In the genomic region with DNA sequence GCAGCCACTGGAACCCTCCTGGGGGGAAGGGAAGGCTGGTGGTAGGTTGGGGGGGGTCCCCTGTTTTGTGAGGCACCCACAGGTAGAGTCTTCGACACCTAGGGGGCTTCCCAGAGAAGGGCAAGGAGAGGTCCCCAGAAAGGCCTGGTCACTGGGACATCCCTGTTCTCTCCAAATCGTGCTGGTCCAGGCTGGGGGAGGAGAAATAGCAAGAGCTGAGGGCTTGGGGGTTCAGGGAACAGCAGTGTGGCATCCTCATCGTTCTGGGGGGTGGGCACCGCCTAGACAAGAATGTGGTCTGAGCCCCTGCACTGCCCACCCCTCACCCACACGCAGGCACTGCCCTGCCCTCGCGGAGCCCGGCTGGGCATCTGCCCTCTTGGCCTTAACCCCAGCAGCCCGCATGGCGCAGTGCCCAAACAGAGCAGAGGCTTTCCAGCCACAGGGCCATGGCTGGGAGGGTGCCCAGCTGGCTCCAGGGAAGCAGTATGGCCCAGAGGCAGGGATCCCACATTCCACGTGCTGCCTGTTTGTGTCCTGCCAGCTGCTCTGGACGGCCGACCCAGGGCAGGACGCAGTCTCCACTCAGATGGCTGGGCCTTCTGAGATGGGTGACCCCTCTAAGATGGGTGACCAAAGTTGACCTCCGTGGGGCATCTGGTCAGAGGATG, we compare ENCODE assay signal across 12 cellular contexts. TPM values are rescaled to one million over a fixed set of nuclear protein-coding genes. Genes with fewer than 3 reads are reported as not detected.
DNase-seq lines count a peak whose midpoint lies in the region; ATAC-seq and TF ChIP-seq lines count a peak whose summit lies in the region.
"Had no signal": no experiment of that assay in that cellular context is flagged by ENCODE, and none has a peak within 500 bp of the region (broad histone marks: within the 10 kb centered on the region; RNA-seq: fewer than 3 reads in every experiment).

No MANE protein-coding gene starts in this region.

- H2BK12ac ChIP-seq in H9 (ENCODE audit: insufficient read length, low read depth, low read length) = no peak overlapping the region

- no peak overlapping the region for H4K91ac ChIP-seq in H9 (ENCODE audit: insufficient read length, low read depth, low read length)

- no peak overlapping the region for H2BK15ac ChIP-seq in H9 (ENCODE audit: low read depth, low read length)

- no peak overlapping the region for H3K4ac ChIP-seq in H9 (ENCODE audit: low read depth, low read length)

- no peak overlapping the region for H2AFZ ChIP-seq in H9 (ENCODE audit: low read length)

- peaks cover 7% of the 10 kb centered on the region in 2 experiments for H3K4me1 Mint-ChIP-seq in H9

- H3K4me3 ChIP-seq in liver (ENCODE audit: low read depth in 1 of 3, low read length in 3 of 3) (no peak overlapping the region), spleen (no peak overlapping the region), lower leg skin (ENCODE audit: low read depth, poor library complexity, severe bottlenecking) (no peak overlapping the region)
- H3K4me3 ChIP-seq: testis had no signal

- no peaks in the 10 kb centered on the region for H4K20me1 ChIP-seq in H9 (ENCODE audit: control insufficient read depth, insufficient read depth, insufficient read length)

- H3K4me3 Mint-ChIP-seq in H9 = no peak overlapping the region
- H3K4me3 Mint-ChIP-seq: activated T-helper 1 cell treated with anti-CD3 and anti-CD28 coated beads, Interleukin-12 subunit alpha, Interleukin-12 subunit beta, Interleukin-2, Interleukin-4 antibody, amounts not matched to agents 30 ng/mL and 10 ng/mL and 1 ng/mL, durations not matched to agents 14 hours and 24 hours and 36 hours had no signal

- H3K9me3 Mint-ChIP-seq in H9 = no peaks in the 10 kb centered on the region
- H3K9me3 Mint-ChIP-seq: activated T-helper 1 cell treated with anti-CD3 and anti-CD28 coated beads, Interleukin-12 subunit alpha, Interleukin-12 subunit beta, Interleukin-2, Interleukin-4 antibody, amounts not matched to agents 30 ng/mL and 10 ng/mL and 1 ng/mL, durations not matched to agents 14 hours and 24 hours and 36 hours had no signal

- no CpG with 5 or more reads among the region's 15 CpGs for WGBS in H9 (ENCODE audit: extremely low coverage, insufficient read length, low lambda C conversion rate)
- 31% methylated on average over 15 of the region's 15 CpGs for WGBS in liver
- 53 to 86% (median 71%) methylated on average over 14 to 15 of the region's 15 CpGs for WGBS in spleen, 5 donors
- 55 to 58% methylated on average over 15 of the region's 15 CpGs for WGBS in lower leg skin, 2 donors

- H3K9ac ChIP-seq in H9 (ENCODE audit: extremely low read depth, insufficient read length, low read length) = no peak overlapping the region
- no peak overlapping the region for H3K9ac ChIP-seq in liver (ENCODE audit: low read depth in 1 of 2, low read length in 2 of 2)

- ATAC-seq in HG03354 (IDR thresholded peaks at IDR 0.05; ENCODE audit: poor library complexity, severe bottlenecking, unreplicated experiment) (no peak), HG02885 (IDR thresholded peaks at IDR 0.05; ENCODE audit: poor library complexity, unreplicated experiment) (no peak), GM21360 (IDR thresholded peaks at IDR 0.05; ENCODE audit: unreplicated experiment) (no peak)

- H3K27ac Mint-ChIP-seq in H9 = peak overlapping the region in 2 of 3 experiments; percentile 33 to 76; a peak in 3 of 7 replicates
- H3K27ac Mint-ChIP-seq: activated T-helper 1 cell treated with anti-CD3 and anti-CD28 coated beads, Interleukin-12 subunit alpha, Interleukin-12 subunit beta, Interleukin-2, Interleukin-4 antibody, amounts not matched to agents 30 ng/mL and 10 ng/mL and 1 ng/mL, durations not matched to agents 14 hours and 24 hours and 36 hours had no signal

- H3K14ac ChIP-seq in H9 (ENCODE audit: insufficient read depth, low read length) = no peak overlapping the region

- no peaks in the 10 kb centered on the region for H3K27me3 ChIP-seq in H9 (ENCODE audit: insufficient read depth, low read length)
- peaks cover 0 to 4% (median 0%) of the 10 kb centered on the region in 4 donors for H3K27me3 ChIP-seq in liver (ENCODE audit: control insufficient read depth in 4 of 4, insufficient read depth in 4 of 4, low read length in 3 of 4)
- peaks cover 0 to 56% (median 34%) of the 10 kb centered on the region in 7 donors for H3K27me3 ChIP-seq in spleen (replicated peaks in 1 of 7)
- H3K27me3 ChIP-seq: testis had no signal

- no peak overlapping the region for H3K56ac ChIP-seq in H9 (ENCODE audit: insufficient read length, low read depth, low read length)

- H3K9me3 ChIP-seq in H9 (ENCODE audit: control insufficient read depth, low read depth, low read length) (no peaks in the 10 kb centered on the region), liver (ENCODE audit: control insufficient read depth in 4 of 4, low read length in 3 of 4) (no peaks in the 10 kb centered on the region), spleen (no peaks in the 10 kb centered on the region)
- H3K9me3 ChIP-seq: testis had no signal

- H3K36me3 ChIP-seq in liver (ENCODE audit: control insufficient read depth in 4 of 4, insufficient read depth in 3 of 4, low read depth in 1 of 4, low read length in 3 of 4) (no peaks in the 10 kb centered on the region), spleen (peaks cover 0 to 27% (median 0%) of the 10 kb centered on the region in 6 donors)

- H2BK20ac ChIP-seq in H9 (ENCODE audit: low read depth, low read length, poor library complexity, severe bottlenecking) = no peak overlapping the region

- H3K4me2 ChIP-seq in H9 (ENCODE audit: insufficient read depth, insufficient read length, low read length) = no peak overlapping the region

- no peaks in the 10 kb centered on the region for H3K4me1 ChIP-seq in H9 (ENCODE audit: insufficient read depth, low read length)
- H3K4me1 ChIP-seq in liver (ENCODE audit: control insufficient read depth in 4 of 4, insufficient read depth in 4 of 4, low read length in 3 of 4) = peaks cover 10 to 32% (median 20%) of the 10 kb centered on the region in 4 donors
- H3K4me1 ChIP-seq in spleen = peaks cover 14 to 44% (median 31%) of the 10 kb centered on the region in 6 donors

- TF ChIP-seq CTCF in H9 (conservative IDR thresholded peaks at IDR 0.05) = no peak
- TF ChIP-seq CTCF in liver (IDR thresholded peaks at IDR 0.05; ENCODE audit: low read depth, low read length, missing input control) = no peak
- TF ChIP-seq CTCF in spleen (IDR thresholded peaks at IDR 0.05 in 8 of 11, conservative IDR thresholded peaks at IDR 0.05 in 3 of 11) = no peak
- no peak for TF ChIP-seq CTCF in lower leg skin (IDR thresholded peaks at IDR 0.05)

- TF ChIP-seq POLR2A in spleen (IDR thresholded peaks at IDR 0.05) (no peak), lower leg skin (IDR thresholded peaks at IDR 0.05) (no peak)

- no peak overlapping the region for H2AK5ac ChIP-seq in H9 (ENCODE audit: insufficient read length, low read length)

- no peak overlapping the region for H3T11ph ChIP-seq in H9 (ENCODE audit: low read length)

- no peak overlapping the region for H2BK120ac ChIP-seq in H9 (ENCODE audit: low read depth, low read length, poor library complexity, severe bottlenecking)

- H4K5ac ChIP-seq in H9 (ENCODE audit: insufficient read length, low read depth, low read length) = no peak overlapping the region

- no peaks in the 10 kb centered on the region for H3K79me2 ChIP-seq in H9 (ENCODE audit: insufficient read depth, low read length)

- no peak overlapping the region for H2BK5ac ChIP-seq in H9 (ENCODE audit: insufficient read length, low read length)

- H3K27me3 Mint-ChIP-seq in H9 (ENCODE audit: low read depth) = peaks cover 13% of the 10 kb centered on the region

- peak in 1 of 2 donors; percentile 47 for TF ChIP-seq RAD21 in liver (IDR thresholded peaks at IDR 0.05)

- H3K23ac ChIP-seq in H9 (ENCODE audit: insufficient read length, low read depth, low read length) = no peak overlapping the region

- peaks cover 0 to 18% (median 6%) of the 10 kb centered on the region in 3 experiments; a peak in 3 of 7 replicates for H3K36me3 Mint-ChIP-seq in H9 (ENCODE audit: insufficient read depth in 1 of 3, low read depth in 3 of 3)

- H3K27ac ChIP-seq in H9 (ENCODE audit: insufficient read length, low read depth, low read length) = no peak overlapping the region
- H3K27ac ChIP-seq in cingulate gyrus (ENCODE audit: low read depth, low read length) = peak overlapping the region; percentile 47
- H3K27ac ChIP-seq in liver (ENCODE audit: low read depth in 1 of 2, low read length in 2 of 2) = peak overlapping the region in 1 of 2 donors; percentile 1
- peak overlapping the region in 3 of 8 donors; percentile 18 to 40 (median 32) for H3K27ac ChIP-seq in spleen

- no peaks in the 10 kb centered on the region for H3K79me1 ChIP-seq in H9 (ENCODE audit: insufficient read depth, low read depth, low read length, poor library complexity, severe bottlenecking)

- no peak for DNase-seq in H9
- DNase-seq in spleen = peak; percentile 70
- DNase-seq in lower leg skin (ENCODE audit: low spot score in 2 of 2) = no peak
- DNase-seq: effector CD4-positive, alpha-beta T cell; NK-92 treated with Interleukin-12 subunit alpha and Interleukin-12 subunit beta, amount 100 ng/mL, for 24 hours; testis had no signal

- no peak overlapping the region for H4K8ac ChIP-seq in H9 (replicated peaks; ENCODE audit: insufficient read length, low read depth, low read length)

- intact Hi-C loops in spleen (cut with DNase I; ENCODE audit: low total_unique reads) = no loop called here
- intact Hi-C loops in lower leg skin (cut with DNase I; ENCODE audit: low total_unique reads) = no loop called here

- peaks cover 4% of the 10 kb centered on the region for H3K23me2 ChIP-seq in H9 (ENCODE audit: insufficient read length, low read depth, low read length, poor library complexity, severe bottlenecking)

- no peak overlapping the region for H3K18ac ChIP-seq in H9 (ENCODE audit: insufficient read length, low read depth, low read length)

RNA-seq across cellular contexts. Expression of gene SCARF2, which starts 14.5 kb away (rescaled TPM):
- total RNA-seq in H9 (2021) = 10.8 and 12.7 TPM in 2 replicates
- 1 to 10 TPM; 1.7 to 2.0 TPM for total RNA-seq in liver
- 1 to 10 TPM in 1 of 2 donors, under 1 TPM in 1; 0.15 to 1.7 TPM for polyA plus RNA-seq in liver
- 10 to 100 TPM in 5 of 7 donors, 1 to 10 TPM in 2; 7.1 to 18.0 (median 10.6) TPM for total RNA-seq in spleen
- 1 to 10 TPM; 1.1 to 3.0 (median 1.2) TPM for polyA plus RNA-seq in spleen
- 1 to 10 TPM; 6.1 to 9.6 (median 8.4) TPM for total RNA-seq in lower leg skin

RNA-seq across cellular contexts. Expression of gene ZNF74, which starts 29.1 kb away (rescaled TPM):
- total RNA-seq in H9 (2021) (29.8 and 34.3 TPM in 2 replicates), liver (1 to 10 TPM; 3.8 to 5.0 TPM), spleen (10 to 100 TPM in 2 of 7 donors, 1 to 10 TPM in 5; 6.2 to 11.7 (median 7.7) TPM), lower leg skin (10 to 100 TPM; 11.3 to 13.2 (median 11.5) TPM)
- polyA plus RNA-seq in liver (1 to 10 TPM in 1 of 2 donors, under 1 TPM in 1; 0.99 to 2.3 TPM), spleen (1 to 10 TPM; 3.4 to 5.6 (median 3.5) TPM)
